34 cellular contexts compared by ENCODE assay signal in the genomic region with DNA sequence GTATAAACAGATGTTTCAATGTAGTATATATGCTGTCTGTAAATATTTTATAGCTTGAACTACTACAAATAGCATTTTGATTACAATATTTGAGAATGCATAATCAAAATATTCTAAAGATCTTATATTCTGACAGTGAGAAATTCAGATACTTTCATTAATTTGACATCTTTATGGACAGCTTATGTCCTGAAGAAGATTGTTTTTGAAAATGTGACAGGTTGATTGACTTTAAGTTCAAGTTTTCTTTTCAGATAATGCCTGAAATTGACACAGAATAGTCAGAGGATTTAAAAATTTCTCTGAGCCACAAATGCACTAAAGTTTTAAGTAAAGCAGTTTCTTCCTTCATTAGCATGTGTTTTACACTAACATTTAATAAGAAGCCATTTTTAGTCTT.
"Had no signal": no experiment of that assay in that cellular context is flagged by ENCODE, and none has a peak within 500 bp of the region (broad histone marks: within the 10 kb centered on the region; RNA-seq: fewer than 3 reads in every experiment).

No MANE protein-coding gene starts in this region.

- H3K4me2 ChIP-seq: KMS-11 had no signal

- H3K4me3 ChIP-seq: MG63 had no signal

- H3K9ac ChIP-seq: KMS-11 had no signal

- DNase-seq: Karpas-422, Kasumi-1, MG63, MM.1S, MV-4-11, NCI-H1048, NCI-H1092, NCI-H1092 treated with DMSO at 0.1 percent for 48 hours, NCI-H1105, NCI-H1105 treated with DMSO at 0.1 percent for 48 hours, NCI-H1417, NCI-H1417 treated with DMSO at 0.1 percent for 48 hours, NCI-H1436, NCI-H1436 treated with DMSO at 0.1 percent for 48 hours, NCI-H146, NCI-H1694, NCI-H1694 treated with DMSO at 0.1 percent for 48 hours, NCI-H187, NCI-H187 treated with DMSO at 0.1 percent for 48 hours, NCI-H1930, NCI-H2029, NCI-H2029 treated with DMSO at 0.1 percent for 48 hours, NCI-H2081, NCI-H2081 treated with DMSO at 0.1 percent for 48 hours, NCI-H2107, NCI-H2171, NCI-H2171 treated with DMSO at 0.1 percent for 48 hours, NCI-H2227 treated with DMSO at 0.1 percent for 48 hours, NCI-H226, NCI-H345, NCI-H446, NCI-H446 treated with DMSO at 0.1 percent for 48 hours, NCI-H510A had no signal

- H3K27me3 ChIP-seq: MG63 had no signal

- H3K27ac ChIP-seq: KMS-11 had no signal

- H3K36me3 ChIP-seq: MG63 had no signal

- H3K9me3 ChIP-seq: MG63 had no signal
